Comparison of ENCODE assay signal across 8 cellular contexts in genomic region chr20:3777726-3778629, GRCh38. TPM values are rescaled to one million over a fixed set of nuclear protein-coding genes. Genes with fewer than 3 reads are reported as not detected.
DNase-seq lines count a peak whose midpoint lies in the region; ATAC-seq, FAIRE-seq and TF ChIP-seq lines count a peak whose summit lies in the region.

No MANE protein-coding gene starts in this region.

- TF ChIP-seq CTCF in osteocyte (IDR thresholded peaks at IDR 0.05) (no peak), D721Med (IDR thresholded peaks at IDR 0.05; ENCODE audit: insufficient read depth, missing control alignments) (no peak)

- FAIRE-seq in D721Med (lab: Jason Lieb, UNC), result no peak

- DNase-seq in EL (peak; percentile 68), NCI-H1930 (lab: John Stamatoyannopoulos, UW) (peak; percentile 48 to 50), germinal center (ENCODE audit: low spot score) (peak; percentile 72), osteocyte (ENCODE audit: extremely low spot score, unreplicated experiment) (no peak), D721Med (ENCODE audit: insufficient read length, low spot score) (no peak), HEK293T (ENCODE audit: extremely low spot score) (no peak)
- DNase-seq in activated effector memory CD4-positive, alpha-beta T cell treated with Interleukin-2 at 50 U/mL for 16 hours, result peak; percentile 10

- POLR2A ChIA-PET in HEK293T (lab: Yijun Ruan, JAX), result interaction anchor here (1.8 to 2.7 kb wide), 2 partner anchors 10 to 42 kb away, joined by 4 to 8 read pairs; partner anchors contain the start of genes ADISSP and AP5S1

- H3K4me1 Mint-ChIP-seq in osteocyte (ENCODE audit: unreplicated experiment), result peaks cover 25% of the 10 kb centered on the region

- no peak for ATAC-seq in GM19397 (IDR thresholded peaks at IDR 0.05; ENCODE audit: unreplicated experiment)

- H3K27me3 Mint-ChIP-seq in osteocyte (ENCODE audit: unreplicated experiment), result no peaks in the 10 kb centered on the region

- CTCF ChIA-PET in HEK293T (lab: Yijun Ruan, JAX), result interaction anchor here (0.6 to 2.8 kb wide), 3 partner anchors 10 to 336 kb away, joined by 3 to 11 read pairs (median 3); partner anchors contain the start of gene ADISSP

- H3K27ac Mint-ChIP-seq in osteocyte (ENCODE audit: unreplicated experiment), result no peak overlapping the region

- no peaks in the 10 kb centered on the region for H3K9me3 Mint-ChIP-seq in osteocyte (ENCODE audit: unreplicated experiment)

- peak overlapping the region; percentile 71 for H3K4me3 Mint-ChIP-seq in osteocyte (ENCODE audit: unreplicated experiment)

- H3K36me3 Mint-ChIP-seq in osteocyte (ENCODE audit: unreplicated experiment), result no peaks in the 10 kb centered on the region

TF ChIP-seq in HEK293T, 16 proteins besides CTCF, POLR2A, EP300 and RAD21:
- TF ChIP-seq LEF1 (IDR thresholded peaks at IDR 0.05; ENCODE audit: borderline replicate concordance) (no peak), ELF4 (IDR thresholded peaks at IDR 0.05) (no peak), ZNF384 (IDR thresholded peaks at IDR 0.05) (no peak), SP1 (IDR thresholded peaks at IDR 0.05) (no peak), TARDBP (IDR thresholded peaks at IDR 0.05) (no peak), NFRKB (IDR thresholded peaks at IDR 0.05) (no peak), L3MBTL2 (conservative IDR thresholded peaks at IDR 0.05) (no peak), SUZ12 (IDR thresholded peaks at IDR 0.05) (no peak), ARNT (IDR thresholded peaks at IDR 0.05) (no peak), FOXK2 (IDR thresholded peaks at IDR 0.05) (no peak), FOXM1 (IDR thresholded peaks at IDR 0.05; ENCODE audit: borderline replicate concordance) (no peak), BHLHE40 (IDR thresholded peaks at IDR 0.05; ENCODE audit: borderline replicate concordance) (no peak), HDGF (IDR thresholded peaks at IDR 0.05; ENCODE audit: borderline replicate concordance) (no peak), PKNOX1 (IDR thresholded peaks at IDR 0.05) (no peak), CTBP1 (IDR thresholded peaks at IDR 0.05; ENCODE audit: borderline replicate concordance) (no peak), FOXA1 (IDR thresholded peaks at IDR 0.05) (no peak)

RNA-seq across cellular contexts. Expression of gene SPEF1, which starts 3.3 kb away (rescaled TPM):
- total RNA-seq in osteocyte, result 0.24 TPM in 1 of 2 replicates, not detected in the other

RNA-seq across cellular contexts. Expression of gene CENPB, which starts 8.6 kb away (rescaled TPM):
- 87.7 and 92.2 TPM in 2 replicates for total RNA-seq in osteocyte

RNA-seq across cellular contexts. Expression of gene ADISSP, which starts 10.4 kb away (rescaled TPM):
- total RNA-seq in osteocyte, result 24.3 and 25.2 TPM in 2 replicates

RNA-seq across cellular contexts. Expression of gene CDC25B, which starts 18.1 kb away (rescaled TPM):
- 193 and 197 TPM in 2 replicates for total RNA-seq in osteocyte

RNA-seq across cellular contexts. Expression of gene AP5S1, which starts 42.4 kb away (rescaled TPM):
- 22.8 and 24.3 TPM in 2 replicates for total RNA-seq in osteocyte

Comparison
In these comparisons a context has a peak if more than half of its experiments do, and no peak if none do; other contexts are left out.
1. DNase-seq: peak in EL (single experiment), NCI-H1930 (2 of 2), activated effector memory CD4-positive, alpha-beta T cell treated with Interleukin-2 at 50 U/mL for 16 hours (single experiment) and germinal center (single experiment); none in osteocyte (single experiment), D721Med (single experiment) and HEK293T (single experiment).